23 cellular contexts compared by ENCODE assay signal in the genomic region with DNA sequence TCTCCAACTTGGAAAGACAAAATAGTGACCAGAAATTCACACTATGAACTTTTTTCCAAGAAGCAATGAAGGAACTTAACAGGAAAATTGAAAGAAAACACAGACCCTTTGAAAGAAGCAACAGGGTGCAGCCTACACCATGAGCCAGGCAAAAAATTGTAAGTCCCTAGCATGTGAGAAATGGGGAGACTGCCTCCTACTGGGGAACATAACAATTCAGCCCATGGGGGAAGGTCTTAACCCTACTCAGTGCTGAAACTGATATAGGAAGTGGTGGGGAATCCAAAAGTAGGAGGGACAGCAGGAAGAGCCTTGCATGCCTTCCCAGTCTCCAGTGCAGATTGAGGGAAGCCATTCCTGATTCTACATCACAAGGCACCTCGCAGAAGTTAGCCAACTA.
DNase-seq lines count a peak whose midpoint lies in the region; ATAC-seq, FAIRE-seq and TF ChIP-seq lines count a peak whose summit lies in the region.
"Had no signal": no experiment of that assay in that cellular context is flagged by ENCODE, and none has a peak within 500 bp of the region (broad histone marks: within the 10 kb centered on the region; RNA-seq: fewer than 3 reads in every experiment).

No MANE protein-coding gene starts in this region.

- no peak overlapping the region for H3T11ph ChIP-seq in H9 (ENCODE audit: low read length)

- H3K9me3 Mint-ChIP-seq in H9 (no peaks in the 10 kb centered on the region), mesothelial cell of epicardium (peaks cover 10% of the 10 kb centered on the region)

- H3K4me3 Mint-ChIP-seq in H9 = no peak overlapping the region
- H3K4me3 Mint-ChIP-seq in mesothelial cell of epicardium = no peak overlapping the region

- no peaks in the 10 kb centered on the region for H3K79me2 ChIP-seq in DND-41 (ENCODE audit: insufficient read depth, low read length)
- no peaks in the 10 kb centered on the region for H3K79me2 ChIP-seq in H9 (ENCODE audit: insufficient read depth, low read length)
- no peaks in the 10 kb centered on the region for H3K79me2 ChIP-seq in H1 (ENCODE audit: control insufficient read depth in 1 of 2, insufficient read depth in 2 of 2, low read length in 2 of 2)

- H4K91ac ChIP-seq in H9 (ENCODE audit: insufficient read length, low read depth, low read length) = no peak overlapping the region
- no peak overlapping the region for H4K91ac ChIP-seq in H1 (replicated peaks; ENCODE audit: insufficient read length, low read length)

- H3K18ac ChIP-seq in H9 (ENCODE audit: insufficient read length, low read depth, low read length) (no peak overlapping the region), H1 (ENCODE audit: extremely low read depth, low read length) (no peak overlapping the region)

- H3K36me3 Mint-ChIP-seq in H9 (ENCODE audit: insufficient read depth in 1 of 3, low read depth in 3 of 3) = no peaks in the 10 kb centered on the region; a peak in 1 of 7 replicates
- peaks cover 2% of the 10 kb centered on the region for H3K36me3 Mint-ChIP-seq in mesothelial cell of epicardium

- H3K23ac ChIP-seq in H9 (ENCODE audit: insufficient read length, low read depth, low read length) = no peak overlapping the region
- H3K23ac ChIP-seq in H1 (ENCODE audit: insufficient read length) = no peak overlapping the region

- TF ChIP-seq EP300 in H1 (IDR thresholded peaks at IDR 0.05; ENCODE audit: borderline replicate concordance in 1 of 2, low read depth in 2 of 2, low read length in 2 of 2) = no peak

- H3K56ac ChIP-seq in H9 (ENCODE audit: insufficient read length, low read depth, low read length) = no peak overlapping the region
- H3K56ac ChIP-seq in H1 (replicated peaks; ENCODE audit: insufficient read length, low read depth, low read length) = no peak overlapping the region

- no peaks in the 10 kb centered on the region for H3K79me1 ChIP-seq in H9 (ENCODE audit: insufficient read depth, low read depth, low read length, poor library complexity, severe bottlenecking)
- no peaks in the 10 kb centered on the region for H3K79me1 ChIP-seq in H1 (ENCODE audit: low read depth, low read length)

- H3K27me3 ChIP-seq in DND-41 (ENCODE audit: insufficient read depth, low read length, poor library complexity) = no peaks in the 10 kb centered on the region
- no peaks in the 10 kb centered on the region for H3K27me3 ChIP-seq in H9 (ENCODE audit: insufficient read depth, low read length)
- H3K27me3 ChIP-seq in H1 (replicated peaks in 1 of 4; ENCODE audit: control insufficient read depth in 3 of 4, extremely low read depth in 1 of 4, insufficient read depth in 3 of 4, low read length in 3 of 4) = no peaks in the 10 kb centered on the region
- H3K27me3 ChIP-seq in right cardiac atrium (ENCODE audit: control insufficient read depth, insufficient read depth) = no peaks in the 10 kb centered on the region
- H3K27me3 ChIP-seq: Peyer's patch had no signal

- no peaks in the 10 kb centered on the region for H3K23me2 ChIP-seq in H9 (ENCODE audit: insufficient read length, low read depth, low read length, poor library complexity, severe bottlenecking)
- no peaks in the 10 kb centered on the region for H3K23me2 ChIP-seq in H1 (ENCODE audit: low read depth, low read length)

- H2BK120ac ChIP-seq in H9 (ENCODE audit: low read depth, low read length, poor library complexity, severe bottlenecking) = no peak overlapping the region
- H2BK120ac ChIP-seq in H1 (replicated peaks; ENCODE audit: low read depth, low read length) = no peak overlapping the region

- no peak overlapping the region for H3K4me3 ChIP-seq in DND-41 (ENCODE audit: low read depth in 1 of 2, low read length in 2 of 2)
- H3K4me3 ChIP-seq in H1 (ENCODE audit: extremely low read depth in 1 of 4, insufficient read depth in 2 of 4, low read depth in 3 of 4, low read length in 4 of 4) = no peak overlapping the region
- no peak overlapping the region for H3K4me3 ChIP-seq in right cardiac atrium (ENCODE audit: low read length)
- H3K4me3 ChIP-seq: A549, GM23248, Peyer's patch had no signal

- no peak overlapping the region for H3K14ac ChIP-seq in H9 (ENCODE audit: insufficient read depth, low read length)
- H3K14ac ChIP-seq in H1 (ENCODE audit: insufficient read length) = no peak overlapping the region

- H2BK5ac ChIP-seq in H9 (ENCODE audit: insufficient read length, low read length) = no peak overlapping the region
- H2BK5ac ChIP-seq in H1 (ENCODE audit: low read depth, low read length) = no peak overlapping the region

- peak; percentile 57 to 67 for TF ChIP-seq RAD21 in H1 (IDR thresholded peaks at IDR 0.05 in 1 of 2, conservative IDR thresholded peaks at IDR 0.05 in 1 of 2; ENCODE audit: low read depth in 2 of 2, low read length in 2 of 2)

- H4K8ac ChIP-seq in H9 (replicated peaks; ENCODE audit: insufficient read length, low read depth, low read length) (no peak overlapping the region), H1 (ENCODE audit: extremely low read depth, insufficient read depth, low read length) (no peak overlapping the region; the same call in 1 of the 2 replicates)

- H3K27ac Mint-ChIP-seq in H9 = no peak overlapping the region; a peak in 1 of 7 replicates
- H3K27ac Mint-ChIP-seq in mesothelial cell of epicardium = no peak overlapping the region

- no peak for ATAC-seq in DND-41 (ENCODE audit: insufficient read depth, low read depth)
- ATAC-seq in HG03520 (IDR thresholded peaks at IDR 0.05; ENCODE audit: unreplicated experiment) = no peak
- ATAC-seq in right cardiac atrium = no peak
- ATAC-seq: A549 had no signal

- no peak overlapping the region for H2BK20ac ChIP-seq in H9 (ENCODE audit: low read depth, low read length, poor library complexity, severe bottlenecking)
- H2BK20ac ChIP-seq in H1 (ENCODE audit: low read length) = no peak overlapping the region

- H3K9me3 ChIP-seq in DND-41 (ENCODE audit: insufficient read depth, low read length, severe bottlenecking) = no peaks in the 10 kb centered on the region
- H3K9me3 ChIP-seq in H9 (ENCODE audit: control insufficient read depth, low read depth, low read length) = no peaks in the 10 kb centered on the region
- no peaks in the 10 kb centered on the region for H3K9me3 ChIP-seq in H1 (ENCODE audit: insufficient read depth in 2 of 2, low read depth in 1 of 2, low read length in 1 of 2)
- no peaks in the 10 kb centered on the region for H3K9me3 ChIP-seq in right cardiac atrium (ENCODE audit: control insufficient read depth, low read length)
- H3K9me3 ChIP-seq: A549, Peyer's patch had no signal

- H3K4me2 ChIP-seq in DND-41 (ENCODE audit: insufficient read depth, low read length) (no peak overlapping the region), H9 (ENCODE audit: insufficient read depth, insufficient read length, low read length) (no peak overlapping the region), H1 (ENCODE audit: insufficient read depth in 1 of 2, low read depth in 2 of 2, low read length in 2 of 2) (no peak overlapping the region)
- H3K4me2 ChIP-seq: A549 had no signal

- DNase-seq in DND-41 (no peak), H9 (no peak), H1 (ENCODE audit: low read depth in 1 of 2, low spot score in 2 of 2) (no peak), mesothelial cell of epicardium (ENCODE audit: low spot score in 2 of 2, unreplicated experiment in 2 of 2) (no peak), NOMO-1 (lab: John Stamatoyannopoulos, UW; ENCODE audit: unreplicated experiment in 2 of 2) (no peak), right cardiac atrium (no peak)
- DNase-seq: DMS153, GM23248, HCEC 1CT, IMR-90, KG1, MM.1S, NCI-H1048, NCI-H1417, NCI-H1694, NCI-H2081, NCI-H2227 treated with DMSO at 0.1 percent for 48 hours, NCI-H526 treated with DMSO at 0.1 percent for 48 hours, Peyer's patch, SHP77 treated with DMSO at 0.1 percent for 48 hours, T-helper 1 cell had no signal

- POLR2A ChIA-PET in H1 (lab: Charles Lee; ENCODE audit: partially characterized antibody) = no interaction called here

- FAIRE-seq in H1 (lab: Jason Lieb, UNC) = no peak
- FAIRE-seq: A549 had no signal

- WGBS in H9 (ENCODE audit: extremely low coverage, insufficient read length, low lambda C conversion rate) = no CpG with 5 or more reads among the region's 1 CpG
- WGBS in H1 (ENCODE audit: extremely low coverage in 1 of 2, insufficient coverage in 1 of 2, insufficient read length in 1 of 2, insufficient replicate concordance in 2 of 2, low coverage in 1 of 2, low lambda C conversion rate in 2 of 2, missing lambda C conversion rate in 1 of 2), 2 experiments = 91% methylated on average over 1 of the region's 1 CpG; no CpG with 5 or more reads in 1 of the 2 experiments
- 78% methylated on average over 1 of the region's 1 CpG for WGBS in right cardiac atrium

- H3K9ac ChIP-seq in DND-41 (ENCODE audit: low read depth, low read length) (no peak overlapping the region), H9 (ENCODE audit: extremely low read depth, insufficient read length, low read length) (no peak overlapping the region), H1 (replicated peaks in 1 of 4; ENCODE audit: extremely low read depth in 1 of 4, low read depth in 3 of 4, low read length in 3 of 4) (no peak overlapping the region)
- H3K9ac ChIP-seq: GM23248 had no signal

- H3K4me1 ChIP-seq in DND-41 (ENCODE audit: insufficient read depth, low read length) (no peaks in the 10 kb centered on the region), H9 (ENCODE audit: insufficient read depth, low read length) (no peaks in the 10 kb centered on the region), H1 (replicated peaks in 1 of 4; ENCODE audit: control insufficient read depth in 3 of 4, insufficient read depth in 4 of 4, low read length in 3 of 4) (no peaks in the 10 kb centered on the region), right cardiac atrium (ENCODE audit: control insufficient read depth, insufficient read depth, low read length) (no peaks in the 10 kb centered on the region)
- H3K4me1 ChIP-seq: A549, Peyer's patch had no signal

- TF ChIP-seq CTCF in DND-41 (IDR thresholded peaks at IDR 0.05; ENCODE audit: borderline replicate concordance, extremely low read depth, low read length, poor library complexity, severe bottlenecking) = peak; percentile 11
- TF ChIP-seq CTCF in H9 (conservative IDR thresholded peaks at IDR 0.05) = peak; percentile 54
- peak in 2 of 3 experiments; percentile 30 to 55; a peak in 3 of 4 replicates for TF ChIP-seq CTCF in H1 (IDR thresholded peaks at IDR 0.05; ENCODE audit: control extremely low read depth in 1 of 3, insufficient read depth in 1 of 3, low read depth in 1 of 3, low read length in 3 of 3)
- TF ChIP-seq CTCF in mesothelial cell of epicardium (IDR thresholded peaks at IDR 0.05; ENCODE audit: unreplicated experiment) = no peak

- H3K4me1 Mint-ChIP-seq in H9 (0 out of 4 replicates have a peak, but pooled peaks cover 0 to 4% of the 10 kb centered on the region in 2 experiments), mesothelial cell of epicardium (peaks cover 20% of the 10 kb centered on the region)

- H3K27ac ChIP-seq in DND-41 (ENCODE audit: low read length) = no peak overlapping the region
- no peak overlapping the region for H3K27ac ChIP-seq in H9 (ENCODE audit: insufficient read length, low read depth, low read length)
- H3K27ac ChIP-seq in H1 (ENCODE audit: low read depth, low read length) = no peak overlapping the region
- no peak overlapping the region for H3K27ac ChIP-seq in right cardiac atrium (ENCODE audit: low read length)
- H3K27ac ChIP-seq: A549, GM23248, Peyer's patch had no signal

- H2BK12ac ChIP-seq in H9 (ENCODE audit: insufficient read length, low read depth, low read length) (no peak overlapping the region), H1 (ENCODE audit: low read depth, low read length) (no peak overlapping the region)

- H4K20me1 ChIP-seq in DND-41 (ENCODE audit: insufficient read depth, low read length) (no peaks in the 10 kb centered on the region), H9 (ENCODE audit: control insufficient read depth, insufficient read depth, insufficient read length) (no peaks in the 10 kb centered on the region), H1 (replicated peaks in 1 of 2; ENCODE audit: control insufficient read depth in 1 of 2, insufficient read depth in 2 of 2, low read length in 2 of 2) (no peaks in the 10 kb centered on the region)

- intact Hi-C loops in right cardiac atrium (cut with DNase I) = no loop called here

- H2BK15ac ChIP-seq in H9 (ENCODE audit: low read depth, low read length) (no peak overlapping the region), H1 (ENCODE audit: low read length) (no peak overlapping the region)

- CTCF ChIA-PET in H1 (lab: Charles Lee; ENCODE audit: partially characterized antibody) = interaction anchor here (0.7 to 1.4 kb wide), 4 partner anchors 10 to 172 kb away, joined by 3 to 5 read pairs (median 4); no protein-coding TSS in a partner anchor

- H2AK5ac ChIP-seq in H9 (ENCODE audit: insufficient read length, low read length) (no peak overlapping the region), H1 (ENCODE audit: low read depth, low read length) (no peak overlapping the region)

- no peak for TF ChIP-seq POLR2A in H1 (IDR thresholded peaks at IDR 0.05; ENCODE audit: control extremely low read depth in 1 of 2, low read depth in 2 of 2, low read length in 2 of 2)

- H3K36me3 ChIP-seq in DND-41 (ENCODE audit: insufficient read depth, low read length) (no peaks in the 10 kb centered on the region), H1 (ENCODE audit: control insufficient read depth in 2 of 4, insufficient read depth in 4 of 4, low read length in 3 of 4) (no peaks in the 10 kb centered on the region)
- H3K36me3 ChIP-seq: Peyer's patch had no signal

- no peak overlapping the region for H2AFZ ChIP-seq in DND-41 (ENCODE audit: low read depth, low read length)
- no peak overlapping the region for H2AFZ ChIP-seq in H9 (ENCODE audit: low read length)
- no peak overlapping the region for H2AFZ ChIP-seq in H1 (ENCODE audit: low read length)
- H2AFZ ChIP-seq: GM23248 had no signal

- H3K27me3 Mint-ChIP-seq in H9 (ENCODE audit: low read depth) (no peaks in the 10 kb centered on the region), mesothelial cell of epicardium (ENCODE audit: low read depth) (no peaks in the 10 kb centered on the region)

- H3K4ac ChIP-seq in H9 (ENCODE audit: low read depth, low read length) = no peak overlapping the region
- no peak overlapping the region for H3K4ac ChIP-seq in H1 (replicated peaks; ENCODE audit: insufficient read length, low read depth, low read length)

- no peak overlapping the region for H4K5ac ChIP-seq in H9 (ENCODE audit: insufficient read length, low read depth, low read length)
- no peak overlapping the region for H4K5ac ChIP-seq in H1 (ENCODE audit: insufficient read length, low read depth, low read length)
